In genomic region chr6:136693090-136693489, GRCh38 we compare ENCODE assay signal across 33 cellular contexts.
"Had no signal": no experiment of that assay in that cellular context is flagged by ENCODE, and none has a peak within 500 bp of the region (broad histone marks: within the 10 kb centered on the region; RNA-seq: fewer than 3 reads in every experiment).

No MANE protein-coding gene starts in this region.

- ATAC-seq: activated CD8-positive, alpha-beta T cell treated with anti-CD3 and anti-CD28 coated beads for 36 hours; activated naive CD4-positive, alpha-beta T cell treated with anti-CD3 and anti-CD28 coated beads, Interleukin-2, amount 50 U/mL, for 72 hours; activated T-cell treated with anti-CD3 and anti-CD28 coated beads, Interleukin-2, amount 50 U/mL, for 4 hours; activated T-cell treated with anti-CD3 and anti-CD28 coated beads, Interleukin-2, amount 50 U/mL, for 72 hours; activated T-helper 17 cell treated with anti-CD3 and anti-CD28 coated beads, Interleukin-2, amount 50 U/mL, for 72 hours; body of pancreas had no signal

- DNase-seq: activated B cell treated with CpG ODN at 0.5 μM for 24 hours; activated CD4-positive, alpha-beta memory T cell treated with anti-CD3 and anti-CD28 coated beads for 36 hours; activated CD4-positive, alpha-beta T cell treated with anti-CD3 and anti-CD28 coated beads for 4 hours; activated CD4-positive, alpha-beta T cell treated with anti-CD3 and anti-CD28 coated beads, Interleukin-2, amount 10 ng/mL, durations not matched to agents 24 days and 14 days; activated CD4-positive, alpha-beta T cell treated with anti-CD3 and anti-CD28 coated beads, Interleukin-2, amount 50 U/mL, for 1 hour; activated CD4-positive, alpha-beta T cell treated with anti-CD3 and anti-CD28 coated beads, Interleukin-2, amount 50 U/mL, for 4 hours; activated CD4-positive, CD25-positive, alpha-beta regulatory T cell treated with anti-CD3 and anti-CD28 coated beads, Interleukin-2, amount 50 U/mL, for 72 hours; activated CD8-positive, alpha-beta memory T cell treated with anti-CD3 and anti-CD28 coated beads, Interleukin-2, amount 50 U/mL, for 4 hours; activated CD8-positive, alpha-beta T cell treated with anti-CD3 and anti-CD28 coated beads for 36 hours; activated effector memory CD4-positive, alpha-beta T cell treated with anti-CD3 and anti-CD28 coated beads, Interleukin-2, amount 50 U/mL, for 16 hours; activated gamma-delta T cell treated with Interleukin-2 at 50 U/mL for 16 hours; activated naive CD4-positive, alpha-beta T cell; activated naive CD4-positive, alpha-beta T cell treated with anti-CD3 and anti-CD28 coated beads for 36 hours; activated naive CD4-positive, alpha-beta T cell treated with anti-CD3 and anti-CD28 coated beads, Interleukin-2, amount 50 U/mL, for 16 hours; activated naive CD8-positive, alpha-beta T cell treated with anti-CD3 and anti-CD28 coated beads for 36 hours; activated T-cell treated with anti-CD3 and anti-CD28 coated beads for 4 hours; activated T-cell treated with anti-CD3 and anti-CD28 coated beads, Interleukin-2, amount 50 U/mL, for 1 hour; activated T-cell treated with anti-CD3 and anti-CD28 coated beads, Interleukin-2, amount 50 U/mL, for 4 hours; activated T-cell treated with anti-CD3 and anti-CD28 coated beads, Interleukin-2, amount 50 U/mL, for 72 hours; adrenal gland; amniotic stem cell; aorta; brain microvascular endothelial cell; caudate nucleus; cerebellar nuclear complex; T-helper 1 cell; T-helper 2 cell; T-helper 9 cell had no signal

- H3K4me3 ChIP-seq: adrenal gland, body of pancreas, breast epithelium, cardiac muscle cell had no signal
